Comparison of ENCODE assay signal across 8 cellular contexts in genomic region chr2:28809927-28810326, GRCh38. TPM values are rescaled to one million over a fixed set of nuclear protein-coding genes. Genes with fewer than 3 reads are reported as not detected.
DNase-seq lines count a peak whose midpoint lies in the region; ATAC-seq and TF ChIP-seq lines count a peak whose summit lies in the region.

No MANE protein-coding gene starts in this region.

- no peak for TF ChIP-seq RAD21 in SK-N-SH (IDR thresholded peaks at IDR 0.05; ENCODE audit: low read length)

- ATAC-seq in HG02763 (IDR thresholded peaks at IDR 0.05; ENCODE audit: unreplicated experiment) (no peak), HG03280 (IDR thresholded peaks at IDR 0.05; ENCODE audit: unreplicated experiment) (no peak)

- H3K9me2 ChIP-seq in SK-N-SH: no peaks in the 10 kb centered on the region

- H3K27me3 ChIP-seq in SK-N-SH (ENCODE audit: insufficient read depth) (no peaks in the 10 kb centered on the region), skeletal muscle tissue (ENCODE audit: control insufficient read depth in 3 of 3, insufficient read depth in 3 of 3, low read length in 3 of 3) (peaks cover 0 to 5% (median 0%) of the 10 kb centered on the region in 3 donors)

- no peaks in the 10 kb centered on the region for H3K79me2 ChIP-seq in SK-N-SH (ENCODE audit: insufficient read depth)

- H3K9me3 ChIP-seq in SK-N-SH (no peaks in the 10 kb centered on the region), skeletal muscle tissue (ENCODE audit: control insufficient read depth in 3 of 3, low read length in 3 of 3) (no peaks in the 10 kb centered on the region)

- H3K9ac ChIP-seq in SK-N-SH (0 out of 2 replicates have a peak overlapping the region, but pooled peaks have one; percentile 26), skeletal muscle tissue (ENCODE audit: low read depth in 1 of 3, low read length in 3 of 3) (no peak overlapping the region)

- H3K4me1 ChIP-seq in SK-N-SH (ENCODE audit: control insufficient read depth in 1 of 2, insufficient read depth in 2 of 2, low read depth in 1 of 2, low read length in 1 of 2) (peaks cover 0 to 5% of the 10 kb centered on the region in 2 experiments; a peak in 1 of 4 replicates), skeletal muscle tissue (ENCODE audit: control insufficient read depth in 3 of 3, insufficient read depth in 3 of 3, low read length in 3 of 3) (peaks cover 6 to 12% (median 10%) of the 10 kb centered on the region in 3 donors)

- H3K4me3 ChIP-seq in GM08714 (ENCODE audit: low read length): peak overlapping the region; percentile 42; the same call in 1 of the 2 replicates
- peak overlapping the region; percentile 56 to 57; a peak in 3 of 4 replicates for H3K4me3 ChIP-seq in SK-N-SH (ENCODE audit: low read depth in 2 of 2, low read length in 1 of 2)
- H3K4me3 ChIP-seq in fibroblast of the aortic adventitia (ENCODE audit: low read depth, low read length): peak overlapping the region; percentile 66
- H3K4me3 ChIP-seq in skeletal muscle tissue (ENCODE audit: low read length in 3 of 3): peak overlapping the region; percentile 46 to 64 (median 59)

- TF ChIP-seq CTCF in SK-N-SH (IDR thresholded peaks at IDR 0.05): no peak
- TF ChIP-seq CTCF in fibroblast of the aortic adventitia (IDR thresholded peaks at IDR 0.05; ENCODE audit: insufficient read depth, low read length): no peak

- POLR2A ChIA-PET in SK-N-SH (lab: Yijun Ruan, JAX): interaction anchor here (0.7 to 1.4 kb wide), 2 partner anchors 58 to 149 kb away, joined by 3 read pairs; partner anchors contain the start of gene PPP1CB

- H3K27ac ChIP-seq in SK-N-SH (ENCODE audit: low read depth in 2 of 2, low read length in 1 of 2) (peak overlapping the region in 1 of 2 experiments; percentile 43; a peak in 1 of 4 replicates), skeletal muscle tissue (ENCODE audit: low read depth, low read length) (no peak overlapping the region)

- no peak overlapping the region; the same call in 1 of the 2 replicates for H2AFZ ChIP-seq in SK-N-SH (ENCODE audit: low read depth)

- H3K36me3 ChIP-seq in SK-N-SH (replicated peaks in 1 of 2; ENCODE audit: control insufficient read depth in 1 of 2, insufficient read depth in 2 of 2, low read length in 1 of 2) (peaks cover 0 to 27% of the 10 kb centered on the region in 2 experiments), skeletal muscle tissue (ENCODE audit: control insufficient read depth in 3 of 3, insufficient read depth in 3 of 3, low read length in 3 of 3) (no peaks in the 10 kb centered on the region)

- no peaks in the 10 kb centered on the region for H4K20me1 ChIP-seq in SK-N-SH (ENCODE audit: insufficient read depth)

- CTCF ChIA-PET in SK-N-SH (lab: Yijun Ruan, JAX): interaction anchor here (0.9 to 3.2 kb wide), 6 partner anchors 10 to 366 kb away, joined by 3 to 22 read pairs (median 4); no protein-coding TSS in a partner anchor

- 97% methylated on average over 10 of the region's 10 CpGs for WGBS in SK-N-SH (ENCODE audit: low lambda C conversion rate)

- TF ChIP-seq EP300 in SK-N-SH (IDR thresholded peaks at IDR 0.05; ENCODE audit: borderline replicate concordance in 1 of 2, low read depth in 1 of 2, low read length in 1 of 2): no peak

- peak overlapping the region; percentile 65 for H3K4me2 ChIP-seq in SK-N-SH

- DNase-seq in SK-N-SH (no peak), fibroblast of the aortic adventitia (ENCODE audit: low read depth) (no peak), HK-2 (ENCODE audit: unreplicated experiment) (no peak)
- DNase-seq in stimulated activated CD8-positive, alpha-beta memory T cell treated with anti-CD3 and anti-CD28 coated beads, Interleukin-4, amount 100 ng/mL, for 48 hours: no peak

- peaks cover 33% of the 10 kb centered on the region for H3F3A ChIP-seq in SK-N-SH (replicated peaks; ENCODE audit: insufficient read depth)

TF ChIP-seq in SK-N-SH, 30 proteins besides CTCF, POLR2A, EP300 and RAD21:
- no peak for TF ChIP-seq TEAD4 (IDR thresholded peaks at IDR 0.05; ENCODE audit: borderline replicate concordance, insufficient read depth)
- no peak for TF ChIP-seq MEF2A (IDR thresholded peaks at IDR 0.05; ENCODE audit: borderline replicate concordance, low read depth)
- TF ChIP-seq CHD2 (IDR thresholded peaks at IDR 0.05; ENCODE audit: low read length, partially characterized antibody): no peak
- TF ChIP-seq NRF1 (IDR thresholded peaks at IDR 0.05; ENCODE audit: low read depth, low read length): no peak
- TF ChIP-seq MXI1 (IDR thresholded peaks at IDR 0.05; ENCODE audit: low read depth, low read length): no peak
- TF ChIP-seq, protein P1, sequence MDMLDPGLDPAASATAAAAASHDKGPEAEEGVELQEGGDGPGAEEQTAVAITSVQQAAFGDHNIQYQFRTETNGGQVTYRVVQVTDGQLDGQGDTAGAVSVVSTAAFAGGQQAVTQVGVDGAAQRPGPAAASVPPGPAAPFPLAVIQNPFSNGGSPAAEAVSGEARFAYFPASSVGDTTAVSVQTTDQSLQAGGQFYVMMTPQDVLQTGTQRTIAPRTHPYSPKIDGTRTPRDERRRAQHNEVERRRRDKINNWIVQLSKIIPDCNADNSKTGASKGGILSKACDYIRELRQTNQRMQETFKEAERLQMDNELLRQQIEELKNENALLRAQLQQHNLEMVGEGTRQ (IDR thresholded peaks at IDR 0.05; ENCODE audit: borderline replicate concordance, low read depth, low read length): no peak
- no peak for TF ChIP-seq FOSL2 (IDR thresholded peaks at IDR 0.05; ENCODE audit: borderline replicate concordance, low read depth)
- no peak for TF ChIP-seq ELF1 (IDR thresholded peaks at IDR 0.05)
- TF ChIP-seq, protein P2, sequence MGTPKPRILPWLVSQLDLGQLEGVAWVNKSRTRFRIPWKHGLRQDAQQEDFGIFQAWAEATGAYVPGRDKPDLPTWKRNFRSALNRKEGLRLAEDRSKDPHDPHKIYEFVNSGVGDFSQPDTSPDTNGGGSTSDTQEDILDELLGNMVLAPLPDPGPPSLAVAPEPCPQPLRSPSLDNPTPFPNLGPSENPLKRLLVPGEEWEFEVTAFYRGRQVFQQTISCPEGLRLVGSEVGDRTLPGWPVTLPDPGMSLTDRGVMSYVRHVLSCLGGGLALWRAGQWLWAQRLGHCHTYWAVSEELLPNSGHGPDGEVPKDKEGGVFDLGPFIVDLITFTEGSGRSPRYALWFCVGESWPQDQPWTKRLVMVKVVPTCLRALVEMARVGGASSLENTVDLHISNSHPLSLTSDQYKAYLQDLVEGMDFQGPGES (IDR thresholded peaks at IDR 0.05; ENCODE audit: low read depth, low read length): no peak
- TF ChIP-seq RFX5 (IDR thresholded peaks at IDR 0.05; ENCODE audit: low read length): no peak
- no peak for TF ChIP-seq POLR2AphosphoS5 (IDR thresholded peaks at IDR 0.05; ENCODE audit: low read depth, low read length)
- TF ChIP-seq FOXM1 (IDR thresholded peaks at IDR 0.05; ENCODE audit: low read depth): no peak
- no peak for TF ChIP-seq SMC3 (IDR thresholded peaks at IDR 0.05; ENCODE audit: low read depth, low read length)
- no peak for TF ChIP-seq SIN3A (IDR thresholded peaks at IDR 0.05; ENCODE audit: borderline replicate concordance, low read depth, low read length)
- TF ChIP-seq RCOR1 (IDR thresholded peaks at IDR 0.05; ENCODE audit: low read length): no peak

RNA-seq across cellular contexts. Expression of gene SPDYA, which starts 0.7 kb away (rescaled TPM):
- polyA plus RNA-seq in SK-N-SH (2012; rRNA removed): 0.10 TPM in 1 of 2 replicates, not detected in the other
- 0.04 TPM in 2 replicates for polyA plus RNA-seq in SK-N-SH (2012; cell fraction: cytosol; rRNA removed)
- 0.11 and 0.18 TPM in 2 replicates for polyA plus RNA-seq in SK-N-SH (2012; cell fraction: nucleus; rRNA removed)
- 1.1 and 6.5 TPM in 2 replicates for total RNA-seq in fibroblast of the aortic adventitia (ENCODE audit: low replicate concordance)
- 1.0 TPM for total RNA-seq in skeletal muscle tissue

RNA-seq across cellular contexts. Expression of gene PPP1CB, which starts 58.3 kb away (rescaled TPM):
- polyA plus RNA-seq in SK-N-SH (2012; rRNA removed): 21.7 and 24.7 TPM in 2 replicates
- 26.6 and 31.3 TPM in 2 replicates for polyA plus RNA-seq in SK-N-SH (2012; cell fraction: cytosol; rRNA removed)
- polyA plus RNA-seq in SK-N-SH (2012; cell fraction: nucleus; rRNA removed): 9.1 and 17.2 TPM in 2 replicates
- total RNA-seq in fibroblast of the aortic adventitia (ENCODE audit: low replicate concordance): 307 and 330 TPM in 2 replicates
- 156 TPM for total RNA-seq in skeletal muscle tissue
